ENCODE assay signal across 8 cellular contexts in genomic region chr4:73021634-73022033, GRCh38. TPM values are rescaled to one million over a fixed set of nuclear protein-coding genes. Genes with fewer than 3 reads are reported as not detected.
DNase-seq lines count a peak whose midpoint lies in the region; ATAC-seq and TF ChIP-seq lines count a peak whose summit lies in the region.

No MANE protein-coding gene starts in this region.

- no peak overlapping the region for H3K4me3 Mint-ChIP-seq in T-helper 2 cell treated with Interferon-gamma antibody and Interleukin-4, amounts not matched to agents 5 μg/mL and 100 μg/mL, for 36 hours
- H3K4me3 Mint-ChIP-seq in activated T-cell treated with anti-CD3 and anti-CD28 coated beads, Interleukin-2, amount 50 U/mL, for 24 hours: no peak overlapping the region

- H3K9me3 ChIP-seq in neural cell (ENCODE audit: low read length): no peaks in the 10 kb centered on the region

- no peaks in the 10 kb centered on the region for H3K36me3 Mint-ChIP-seq in T-helper 2 cell treated with Interferon-gamma antibody and Interleukin-4, amounts not matched to agents 5 μg/mL and 100 μg/mL, for 36 hours (ENCODE audit: low read depth)
- H3K36me3 Mint-ChIP-seq in activated T-cell treated with anti-CD3 and anti-CD28 coated beads, Interleukin-2, amount 50 U/mL, for 24 hours (ENCODE audit: low read depth): no peaks in the 10 kb centered on the region

- no peak overlapping the region for H3K27ac Mint-ChIP-seq in T-helper 2 cell treated with Interferon-gamma antibody and Interleukin-4, amounts not matched to agents 5 μg/mL and 100 μg/mL, for 36 hours
- no peak overlapping the region for H3K27ac Mint-ChIP-seq in activated T-cell treated with anti-CD3 and anti-CD28 coated beads, Interleukin-2, amount 50 U/mL, for 24 hours

- no peaks in the 10 kb centered on the region for H3K27me3 ChIP-seq in neural cell (ENCODE audit: insufficient read depth, low read depth, low read length)

- no peak for TF ChIP-seq EP300 in neural cell (conservative IDR thresholded peaks at IDR 0.05; ENCODE audit: poor library complexity, severe bottlenecking)

- H2AFZ ChIP-seq in neural cell (ENCODE audit: low read depth, low read length): no peak overlapping the region

- in situ Hi-C loops in astrocyte of the spinal cord (cut with HindIII; ENCODE audit: low sequenced_read_pairs): no loop called here

- no peaks in the 10 kb centered on the region for H4K20me1 ChIP-seq in neural cell (ENCODE audit: insufficient read depth)

- H3K4me2 ChIP-seq in neural cell (ENCODE audit: low read length): no peak overlapping the region

- DNase-seq in DMS53 (lab: John Stamatoyannopoulos, UW) (peak; percentile 64), astrocyte of the spinal cord (ENCODE audit: low read depth, low spot score) (peak; percentile 55), NCI-H345 (lab: John Stamatoyannopoulos, UW) (no peak)
- no peak for DNase-seq in T-helper 2 cell treated with Interferon-gamma antibody and Interleukin-4, amounts not matched to agents 5 μg/mL and 100 μg/mL, for 36 hours (ENCODE audit: low spot score)
- DNase-seq in activated T-cell treated with anti-CD3 and anti-CD28 coated beads, Interleukin-2, amount 50 U/mL, for 24 hours: no peak

- ATAC-seq in GM21367 (IDR thresholded peaks at IDR 0.05; ENCODE audit: unreplicated experiment): peak; percentile 64

- no peaks in the 10 kb centered on the region for H3K9me2 ChIP-seq in neural cell (ENCODE audit: insufficient read depth, low read length)

- H3K27ac ChIP-seq in neural cell (ENCODE audit: low read length): no peak overlapping the region

- peaks cover 3% of the 10 kb centered on the region for H3K27me3 Mint-ChIP-seq in T-helper 2 cell treated with Interferon-gamma antibody and Interleukin-4, amounts not matched to agents 5 μg/mL and 100 μg/mL, for 36 hours (ENCODE audit: low read depth)
- peaks cover 7% of the 10 kb centered on the region for H3K27me3 Mint-ChIP-seq in activated T-cell treated with anti-CD3 and anti-CD28 coated beads, Interleukin-2, amount 50 U/mL, for 24 hours

- peak; percentile 61 for TF ChIP-seq CTCF in LNCAP (IDR thresholded peaks at IDR 0.05)
- peak; percentile 33 for TF ChIP-seq CTCF in astrocyte of the spinal cord (IDR thresholded peaks at IDR 0.05; ENCODE audit: low read depth, low read length)
- TF ChIP-seq CTCF in neural cell (IDR thresholded peaks at IDR 0.05; ENCODE audit: poor library complexity, severe bottlenecking): peak; percentile 76

- no peaks in the 10 kb centered on the region for H3K9me3 Mint-ChIP-seq in T-helper 2 cell treated with Interferon-gamma antibody and Interleukin-4, amounts not matched to agents 5 μg/mL and 100 μg/mL, for 36 hours
- H3K9me3 Mint-ChIP-seq in activated T-cell treated with anti-CD3 and anti-CD28 coated beads, Interleukin-2, amount 50 U/mL, for 24 hours: no peaks in the 10 kb centered on the region

- no peaks in the 10 kb centered on the region for H3K79me2 ChIP-seq in neural cell (replicated peaks; ENCODE audit: insufficient read depth, low read length)

- peak; percentile 81 for TF ChIP-seq RAD21 in neural cell (conservative IDR thresholded peaks at IDR 0.05)

- no peaks in the 10 kb centered on the region for H3K4me1 Mint-ChIP-seq in T-helper 2 cell treated with Interferon-gamma antibody and Interleukin-4, amounts not matched to agents 5 μg/mL and 100 μg/mL, for 36 hours (ENCODE audit: low read depth)
- H3K4me1 Mint-ChIP-seq in activated T-cell treated with anti-CD3 and anti-CD28 coated beads, Interleukin-2, amount 50 U/mL, for 24 hours (ENCODE audit: low read depth): no peaks in the 10 kb centered on the region

- H3K36me3 ChIP-seq in neural cell (ENCODE audit: insufficient read depth, low read length): no peaks in the 10 kb centered on the region

- H3F3A ChIP-seq in neural cell (ENCODE audit: insufficient read depth, low read length, poor library complexity, severe bottlenecking): no peaks in the 10 kb centered on the region

- H3K4me3 ChIP-seq in astrocyte of the spinal cord (ENCODE audit: low read depth, low read length) (no peak overlapping the region), neural cell (ENCODE audit: low read length) (no peak overlapping the region)

- H3K9ac ChIP-seq in neural cell (ENCODE audit: low read length): no peak overlapping the region

TF ChIP-seq in neural cell, 6 proteins besides CTCF, POLR2A, EP300 and RAD21:
- no peak for TF ChIP-seq TAF1 (IDR thresholded peaks at IDR 0.05; ENCODE audit: low read depth)
- TF ChIP-seq EZH2 (IDR thresholded peaks at IDR 0.05; ENCODE audit: borderline replicate concordance, insufficient read depth, low read length, poor library complexity, severe bottlenecking): no peak
- TF ChIP-seq SMC3 (conservative IDR thresholded peaks at IDR 0.05; ENCODE audit: poor library complexity): peak; percentile 81
- TF ChIP-seq MXI1 (conservative IDR thresholded peaks at IDR 0.05; ENCODE audit: poor library complexity, severe bottlenecking): no peak
- TF ChIP-seq, protein P1, sequence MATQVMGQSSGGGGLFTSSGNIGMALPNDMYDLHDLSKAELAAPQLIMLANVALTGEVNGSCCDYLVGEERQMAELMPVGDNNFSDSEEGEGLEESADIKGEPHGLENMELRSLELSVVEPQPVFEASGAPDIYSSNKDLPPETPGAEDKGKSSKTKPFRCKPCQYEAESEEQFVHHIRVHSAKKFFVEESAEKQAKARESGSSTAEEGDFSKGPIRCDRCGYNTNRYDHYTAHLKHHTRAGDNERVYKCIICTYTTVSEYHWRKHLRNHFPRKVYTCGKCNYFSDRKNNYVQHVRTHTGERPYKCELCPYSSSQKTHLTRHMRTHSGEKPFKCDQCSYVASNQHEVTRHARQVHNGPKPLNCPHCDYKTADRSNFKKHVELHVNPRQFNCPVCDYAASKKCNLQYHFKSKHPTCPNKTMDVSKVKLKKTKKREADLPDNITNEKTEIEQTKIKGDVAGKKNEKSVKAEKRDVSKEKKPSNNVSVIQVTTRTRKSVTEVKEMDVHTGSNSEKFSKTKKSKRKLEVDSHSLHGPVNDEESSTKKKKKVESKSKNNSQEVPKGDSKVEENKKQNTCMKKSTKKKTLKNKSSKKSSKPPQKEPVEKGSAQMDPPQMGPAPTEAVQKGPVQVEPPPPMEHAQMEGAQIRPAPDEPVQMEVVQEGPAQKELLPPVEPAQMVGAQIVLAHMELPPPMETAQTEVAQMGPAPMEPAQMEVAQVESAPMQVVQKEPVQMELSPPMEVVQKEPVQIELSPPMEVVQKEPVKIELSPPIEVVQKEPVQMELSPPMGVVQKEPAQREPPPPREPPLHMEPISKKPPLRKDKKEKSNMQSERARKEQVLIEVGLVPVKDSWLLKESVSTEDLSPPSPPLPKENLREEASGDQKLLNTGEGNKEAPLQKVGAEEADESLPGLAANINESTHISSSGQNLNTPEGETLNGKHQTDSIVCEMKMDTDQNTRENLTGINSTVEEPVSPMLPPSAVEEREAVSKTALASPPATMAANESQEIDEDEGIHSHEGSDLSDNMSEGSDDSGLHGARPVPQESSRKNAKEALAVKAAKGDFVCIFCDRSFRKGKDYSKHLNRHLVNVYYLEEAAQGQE (IDR thresholded peaks at IDR 0.05; ENCODE audit: borderline replicate concordance): no peak
- no peak for TF ChIP-seq POLR2AphosphoS5 (IDR thresholded peaks at IDR 0.05)

RNA-seq across cellular contexts. Expression of gene COX18, which starts 47.9 kb away (rescaled TPM):
- polyA plus RNA-seq in neural cell: 18.5 and 30.2 TPM in 2 replicates
- polyA minus RNA-seq in neural cell: 30.9 and 38.4 TPM in 2 replicates

Comparison
In these comparisons a context has a peak if more than half of its experiments do, and no peak if none do; other contexts are left out.
1. DNase-seq: peak in DMS53 (single experiment) and astrocyte of the spinal cord (single experiment); none in T-helper 2 cell treated with Interferon-gamma antibody and Interleukin-4, amounts not matched to agents 5 μg/mL and 100 μg/mL, for 36 hours (single experiment), activated T-cell treated with anti-CD3 and anti-CD28 coated beads, Interleukin-2, amount 50 U/mL, for 24 hours (single experiment) and NCI-H345 (single experiment).
2. Peak in every context shown above with its lines, with median percentiles within 50 percentile points of each other: CTCF ChIP-seq.